Comparison of ENCODE assay signal across 1 cellular context in the genomic region with DNA sequence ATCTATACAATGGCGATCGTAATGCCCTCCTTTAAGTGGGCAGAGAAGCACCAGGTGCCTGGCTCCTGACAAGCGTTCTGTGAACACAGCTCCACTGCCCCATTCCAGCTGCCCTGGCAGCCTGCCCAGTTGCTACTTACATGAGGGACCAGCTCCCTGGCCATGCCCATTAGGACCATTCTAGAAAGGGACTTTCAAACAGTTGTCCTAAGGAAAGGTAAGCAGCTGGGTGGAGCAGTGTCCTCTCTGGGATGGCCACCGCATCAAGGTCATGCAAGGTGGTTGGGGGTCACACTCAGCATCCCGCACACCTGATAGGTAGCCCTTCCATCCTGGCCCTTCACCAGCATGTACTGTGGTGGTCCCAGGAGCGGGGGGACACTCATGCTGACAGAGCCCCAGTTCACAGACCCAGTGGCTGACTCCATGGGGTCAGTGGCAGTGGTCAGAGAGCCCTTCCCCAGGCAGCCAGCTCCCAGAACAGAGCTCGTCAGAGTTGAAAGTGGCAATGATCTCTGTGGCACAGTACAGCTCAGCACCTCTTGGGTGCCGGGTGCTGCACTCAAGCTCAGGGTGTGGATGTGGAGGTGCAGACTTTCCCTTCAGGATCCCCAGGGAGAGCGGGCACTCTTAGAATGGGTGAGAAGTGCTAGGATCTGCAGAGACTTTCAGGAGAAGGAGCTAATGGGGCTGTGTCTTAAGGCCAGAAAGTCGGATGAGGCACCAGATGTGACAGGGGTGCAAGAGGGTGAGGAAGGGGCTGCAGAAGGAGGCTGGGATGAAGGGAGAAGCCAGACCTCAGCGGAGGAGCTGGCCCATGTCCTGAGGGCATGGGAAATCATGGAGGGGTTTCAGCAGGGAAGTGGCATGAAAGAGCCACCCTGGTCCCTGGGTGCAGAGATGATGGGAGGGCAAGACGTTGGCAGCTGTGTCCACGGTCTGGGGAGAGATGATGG.
TF ChIP-seq lines count a peak whose summit lies in the region.

No MANE protein-coding gene starts in this region.

TF ChIP-seq in HepG2, 621 proteins besides CTCF, POLR2A, EP300 and RAD21:
- TF ChIP-seq, protein P1, sequence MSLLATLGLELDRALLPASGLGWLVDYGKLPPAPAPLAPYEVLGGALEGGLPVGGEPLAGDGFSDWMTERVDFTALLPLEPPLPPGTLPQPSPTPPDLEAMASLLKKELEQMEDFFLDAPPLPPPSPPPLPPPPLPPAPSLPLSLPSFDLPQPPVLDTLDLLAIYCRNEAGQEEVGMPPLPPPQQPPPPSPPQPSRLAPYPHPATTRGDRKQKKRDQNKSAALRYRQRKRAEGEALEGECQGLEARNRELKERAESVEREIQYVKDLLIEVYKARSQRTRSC (CRISPR knock-in tag; IDR thresholded peaks at IDR 0.05; ENCODE audit: low read depth), result no peak
- TF ChIP-seq IRF2 (CRISPR knock-in tag; IDR thresholded peaks at IDR 0.05) (no peak), MBNL3 (CRISPR knock-in tag; conservative IDR thresholded peaks at IDR 0.05) (no peak), NFAT5 (CRISPR knock-in tag; IDR thresholded peaks at IDR 0.05) (no peak), TFE3 (CRISPR knock-in tag; IDR thresholded peaks at IDR 0.05) (no peak), ZNF678 (CRISPR knock-in tag; IDR thresholded peaks at IDR 0.05) (no peak), DPF2 (CRISPR knock-in tag; IDR thresholded peaks at IDR 0.05; ENCODE audit: borderline replicate concordance, low read depth) (no peak), KLF11 (CRISPR knock-in tag; IDR thresholded peaks at IDR 0.05) (no peak), ZNF766 (CRISPR knock-in tag; IDR thresholded peaks at IDR 0.05; ENCODE audit: borderline replicate concordance) (no peak), GABPB1 (CRISPR knock-in tag; IDR thresholded peaks at IDR 0.05) (no peak), ARHGAP35 (CRISPR knock-in tag; IDR thresholded peaks at IDR 0.05; ENCODE audit: borderline replicate concordance) (no peak), GATA4 (IDR thresholded peaks at IDR 0.05; ENCODE audit: borderline replicate concordance, low read depth) (no peak)
- TF ChIP-seq, protein P2, sequence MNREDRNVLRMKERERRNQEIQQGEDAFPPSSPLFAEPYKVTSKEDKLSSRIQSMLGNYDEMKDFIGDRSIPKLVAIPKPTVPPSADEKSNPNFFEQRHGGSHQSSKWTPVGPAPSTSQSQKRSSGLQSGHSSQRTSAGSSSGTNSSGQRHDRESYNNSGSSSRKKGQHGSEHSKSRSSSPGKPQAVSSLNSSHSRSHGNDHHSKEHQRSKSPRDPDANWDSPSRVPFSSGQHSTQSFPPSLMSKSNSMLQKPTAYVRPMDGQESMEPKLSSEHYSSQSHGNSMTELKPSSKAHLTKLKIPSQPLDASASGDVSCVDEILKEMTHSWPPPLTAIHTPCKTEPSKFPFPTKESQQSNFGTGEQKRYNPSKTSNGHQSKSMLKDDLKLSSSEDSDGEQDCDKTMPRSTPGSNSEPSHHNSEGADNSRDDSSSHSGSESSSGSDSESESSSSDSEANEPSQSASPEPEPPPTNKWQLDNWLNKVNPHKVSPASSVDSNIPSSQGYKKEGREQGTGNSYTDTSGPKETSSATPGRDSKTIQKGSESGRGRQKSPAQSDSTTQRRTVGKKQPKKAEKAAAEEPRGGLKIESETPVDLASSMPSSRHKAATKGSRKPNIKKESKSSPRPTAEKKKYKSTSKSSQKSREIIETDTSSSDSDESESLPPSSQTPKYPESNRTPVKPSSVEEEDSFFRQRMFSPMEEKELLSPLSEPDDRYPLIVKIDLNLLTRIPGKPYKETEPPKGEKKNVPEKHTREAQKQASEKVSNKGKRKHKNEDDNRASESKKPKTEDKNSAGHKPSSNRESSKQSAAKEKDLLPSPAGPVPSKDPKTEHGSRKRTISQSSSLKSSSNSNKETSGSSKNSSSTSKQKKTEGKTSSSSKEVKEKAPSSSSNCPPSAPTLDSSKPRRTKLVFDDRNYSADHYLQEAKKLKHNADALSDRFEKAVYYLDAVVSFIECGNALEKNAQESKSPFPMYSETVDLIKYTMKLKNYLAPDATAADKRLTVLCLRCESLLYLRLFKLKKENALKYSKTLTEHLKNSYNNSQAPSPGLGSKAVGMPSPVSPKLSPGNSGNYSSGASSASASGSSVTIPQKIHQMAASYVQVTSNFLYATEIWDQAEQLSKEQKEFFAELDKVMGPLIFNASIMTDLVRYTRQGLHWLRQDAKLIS (CRISPR knock-in tag; IDR thresholded peaks at IDR 0.05), result no peak
- TF ChIP-seq, protein P3, sequence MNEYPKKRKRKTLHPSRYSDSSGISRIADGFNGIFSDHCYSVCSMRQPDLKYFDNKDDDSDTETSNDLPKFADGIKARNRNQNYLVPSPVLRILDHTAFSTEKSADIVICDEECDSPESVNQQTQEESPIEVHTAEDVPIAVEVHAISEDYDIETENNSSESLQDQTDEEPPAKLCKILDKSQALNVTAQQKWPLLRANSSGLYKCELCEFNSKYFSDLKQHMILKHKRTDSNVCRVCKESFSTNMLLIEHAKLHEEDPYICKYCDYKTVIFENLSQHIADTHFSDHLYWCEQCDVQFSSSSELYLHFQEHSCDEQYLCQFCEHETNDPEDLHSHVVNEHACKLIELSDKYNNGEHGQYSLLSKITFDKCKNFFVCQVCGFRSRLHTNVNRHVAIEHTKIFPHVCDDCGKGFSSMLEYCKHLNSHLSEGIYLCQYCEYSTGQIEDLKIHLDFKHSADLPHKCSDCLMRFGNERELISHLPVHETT (CRISPR knock-in tag; conservative IDR thresholded peaks at IDR 0.05), result no peak
TF ChIP-seq in HepG2: peak in this region for 0.
